8 cellular contexts compared by ENCODE assay signal in the genomic region with DNA sequence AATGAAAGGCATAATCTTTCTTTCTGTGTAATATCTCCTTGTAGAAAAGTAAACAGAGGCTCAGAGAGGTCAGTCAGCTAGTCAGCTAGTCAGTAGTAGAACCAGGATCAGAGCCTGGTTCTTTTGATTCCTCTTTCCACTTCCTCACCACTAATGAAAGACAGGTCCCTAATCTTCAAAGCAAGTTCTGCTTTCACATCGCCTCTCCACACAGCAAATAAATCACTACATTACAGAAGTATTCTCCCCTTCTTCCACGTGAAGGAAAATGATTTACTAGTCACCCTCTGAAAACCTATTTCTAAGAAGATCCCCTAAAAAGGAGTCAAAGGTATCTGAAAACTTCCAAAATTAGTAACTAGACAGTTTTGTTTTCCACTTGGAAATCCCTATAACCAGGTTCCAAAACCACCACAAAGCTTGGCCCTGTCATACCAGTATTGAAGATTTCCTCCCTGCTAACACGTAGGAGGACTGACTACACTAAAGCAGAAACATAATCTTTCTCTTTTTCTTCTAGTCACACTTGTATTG.
DNase-seq lines count a peak whose midpoint lies in the region; ATAC-seq and FAIRE-seq lines count a peak whose summit lies in the region.

No MANE protein-coding gene starts in this region.

- WGBS in small intestine, 3 donors, result 15 to 23% (median 22%) methylated on average over 3 of the region's 3 CpGs

- peak; percentile 100 for DNase-seq in NOMO-1 treated with DMSO at 0.1 percent for 48 hours (lab: John Stamatoyannopoulos, UW; ENCODE audit: unreplicated experiment)
- DNase-seq in left colon, result no peak
- no peak for DNase-seq in H4 (ENCODE audit: low spot score)
- no peak for DNase-seq in NCI-H187 treated with DMSO at 0.1 percent for 48 hours (lab: John Stamatoyannopoulos, UW)
- no peak for DNase-seq in ureter (ENCODE audit: low spot score)
- no peak for DNase-seq in small intestine

- intact Hi-C loops in left colon (cut with DNase I, micrococcal nuclease), result no loop called here

- H3K4me1 ChIP-seq in small intestine (ENCODE audit: control insufficient read depth in 2 of 2, insufficient read depth in 1 of 2, low read depth in 1 of 2, low read length in 1 of 2), result no peaks in the 10 kb centered on the region

- ATAC-seq in GM18868 (IDR thresholded peaks at IDR 0.05; ENCODE audit: unreplicated experiment) (peak; percentile 84), HG02623 (IDR thresholded peaks at IDR 0.05; ENCODE audit: unreplicated experiment) (peak; percentile 81), left colon (peak; percentile 56)

- no peaks in the 10 kb centered on the region for H3K36me3 ChIP-seq in small intestine (ENCODE audit: control insufficient read depth in 2 of 2, insufficient read depth in 2 of 2, low read length in 2 of 2)

- H3K27ac ChIP-seq in small intestine (ENCODE audit: low read depth in 1 of 2, low read length in 1 of 2), result no peak overlapping the region

- no peaks in the 10 kb centered on the region for H3K27me3 ChIP-seq in small intestine (ENCODE audit: control insufficient read depth in 2 of 2, insufficient read depth in 2 of 2, low read length in 2 of 2)

- peaks cover 2% of the 10 kb centered on the region for H3K9me3 ChIP-seq in small intestine (ENCODE audit: control insufficient read depth, low read depth)

- no peak for FAIRE-seq in small intestine (lab: Jason Lieb, UNC)

- no peak overlapping the region for H3K4me3 ChIP-seq in small intestine (ENCODE audit: low read depth in 1 of 2, low read length in 2 of 2)
